In the genomic region with DNA sequence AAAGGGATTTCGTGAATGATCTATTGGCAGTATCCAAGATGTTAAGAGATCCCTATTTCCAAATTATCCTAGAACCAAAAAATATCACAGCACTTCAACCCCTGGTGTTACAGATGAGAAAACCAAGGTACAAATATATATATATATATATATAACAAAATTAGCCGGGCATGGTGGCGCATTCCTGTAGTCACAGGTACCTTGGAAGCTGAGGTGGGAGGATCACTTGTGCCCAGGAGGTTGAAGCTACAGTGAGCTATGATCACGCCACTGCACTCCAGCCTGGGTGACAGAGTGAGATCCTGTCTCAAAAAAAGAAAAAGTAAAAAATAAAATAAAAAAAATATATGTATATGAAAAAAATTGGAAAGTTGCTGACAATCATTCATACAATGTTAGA, we compare ENCODE assay signal across 8 cellular contexts. TPM values are rescaled to one million over a fixed set of nuclear protein-coding genes. Genes with fewer than 3 reads are reported as not detected.
A peak's percentile ranks its signal among the peaks of the same experiment; 100 is the strongest.
DNase-seq lines count a peak whose midpoint lies in the region; ATAC-seq and TF ChIP-seq lines count a peak whose summit lies in the region.

No MANE protein-coding gene starts in this region.

- CTCF ChIA-PET in activated CD8-positive, alpha-beta T cell treated with anti-CD3 and anti-CD28 coated beads for 36 hours (lab: Charles Lee) = interaction anchor here (0.7 to 0.8 kb wide), 2 partner anchors 57 to 493 kb away, joined by 3 to 4 read pairs; no protein-coding TSS in a partner anchor

- peak overlapping the region; percentile 98 for H3K4me3 ChIP-seq in HUES48 (ENCODE audit: low read depth, low read length)
- H3K4me3 ChIP-seq in iPS-18a (ENCODE audit: low read length) = peak overlapping the region; percentile 97

- POLR2A ChIA-PET in activated CD8-positive, alpha-beta T cell treated with anti-CD3 and anti-CD28 coated beads for 36 hours (lab: Charles Lee) = interaction anchor here (1.0 to 1.8 kb wide), 3 partner anchors 61 to 281 kb away, joined by 4 to 6 read pairs (median 5); a partner anchor contains a TSS

- H3K4me3 Mint-ChIP-seq in activated CD8-positive, alpha-beta T cell treated with anti-CD3 and anti-CD28 coated beads for 36 hours = peak overlapping the region; percentile 86

- no peak for DNase-seq in activated CD8-positive, alpha-beta T cell treated with anti-CD3 and anti-CD28 coated beads for 36 hours
- DNase-seq in stimulated activated CD8-positive, alpha-beta memory T cell treated with anti-CD3 and anti-CD28 coated beads, Interleukin-4, amount 100 ng/mL, for 48 hours = peak; percentile 40
- DNase-seq in ecto neural progenitor cell (ENCODE audit: low spot score) = no peak
- DNase-seq in NCI-H1092 treated with DMSO at 0.1 percent for 48 hours (lab: John Stamatoyannopoulos, UW) = no peak

- H3K36me3 Mint-ChIP-seq in activated CD8-positive, alpha-beta T cell treated with anti-CD3 and anti-CD28 coated beads for 36 hours (ENCODE audit: low read depth) = peaks cover 19% of the 10 kb centered on the region

- H3K27ac ChIP-seq in HUES48 (ENCODE audit: low read depth, low read length) (peak overlapping the region; percentile 96), iPS-18a (ENCODE audit: low read length) (peak overlapping the region; percentile 99)

- no peak for ATAC-seq in activated CD8-positive, alpha-beta T cell treated with anti-CD3 and anti-CD28 coated beads for 36 hours
- no peak for ATAC-seq in HG02678 (IDR thresholded peaks at IDR 0.05; ENCODE audit: unreplicated experiment)
- ATAC-seq in GM18505 (IDR thresholded peaks at IDR 0.05; ENCODE audit: unreplicated experiment) = no peak

- no peaks in the 10 kb centered on the region for H3K9me3 Mint-ChIP-seq in activated CD8-positive, alpha-beta T cell treated with anti-CD3 and anti-CD28 coated beads for 36 hours

- H3K36me3 ChIP-seq in HUES48 (ENCODE audit: control insufficient read depth, insufficient read depth, low read length) = peaks cover 8% of the 10 kb centered on the region; the same call in 1 of the 2 replicates
- peaks cover 5% of the 10 kb centered on the region for H3K36me3 ChIP-seq in iPS-18a (ENCODE audit: control insufficient read depth, low read depth, low read length)

- H3K27me3 Mint-ChIP-seq in activated CD8-positive, alpha-beta T cell treated with anti-CD3 and anti-CD28 coated beads for 36 hours = no peaks in the 10 kb centered on the region

- peaks cover 52% of the 10 kb centered on the region for H3K4me1 Mint-ChIP-seq in activated CD8-positive, alpha-beta T cell treated with anti-CD3 and anti-CD28 coated beads for 36 hours (ENCODE audit: low read depth)

- no peak for TF ChIP-seq CTCF in activated CD8-positive, alpha-beta T cell treated with anti-CD3 and anti-CD28 coated beads for 36 hours (IDR thresholded peaks at IDR 0.05)

- H3K9me3 ChIP-seq in HUES48 (ENCODE audit: control insufficient read depth, insufficient read depth, low read length) = no peaks in the 10 kb centered on the region
- H3K9me3 ChIP-seq in iPS-18a (ENCODE audit: control insufficient read depth, low read depth, low read length) = no peaks in the 10 kb centered on the region

- no peaks in the 10 kb centered on the region for H3K4me1 ChIP-seq in HUES48 (ENCODE audit: control insufficient read depth, insufficient read depth, low read length)
- no peaks in the 10 kb centered on the region for H3K4me1 ChIP-seq in iPS-18a (ENCODE audit: control insufficient read depth, low read depth, low read length)

- H3K9ac ChIP-seq in HUES48 (ENCODE audit: low read depth, low read length) = peak overlapping the region; percentile 99; the same call in 1 of the 2 replicates
- peak overlapping the region; percentile 96 for H3K9ac ChIP-seq in iPS-18a (ENCODE audit: low read length)

- H3K27me3 ChIP-seq in HUES48 (ENCODE audit: control insufficient read depth, insufficient read depth, low read length) = no peaks in the 10 kb centered on the region
- no peaks in the 10 kb centered on the region for H3K27me3 ChIP-seq in iPS-18a (ENCODE audit: control insufficient read depth, insufficient read depth, low read length)

- intact Hi-C loops in activated CD8-positive, alpha-beta T cell treated with anti-CD3 and anti-CD28 coated beads for 36 hours (cut with micrococcal nuclease) = loop anchor here (5.0 kb wide), 1 partner anchor 330 kb away; a partner anchor contains a TSS

- peak overlapping the region; percentile 100 for H3K27ac Mint-ChIP-seq in activated CD8-positive, alpha-beta T cell treated with anti-CD3 and anti-CD28 coated beads for 36 hours

- TF ChIP-seq POLR2A in GM18505 (IDR thresholded peaks at IDR 0.05; ENCODE audit: borderline replicate concordance, extremely low read depth, insufficient read depth, insufficient read length) = no peak

RNA-seq across cellular contexts. Expression of a gene that starts 0.6 kb away (rescaled TPM):
- 10 to 100 TPM; 24.2 to 30.2 TPM for total RNA-seq in activated CD8-positive, alpha-beta T cell treated with anti-CD3 and anti-CD28 coated beads for 36 hours

RNA-seq across cellular contexts. Expression of a gene that starts 1.9 kb away (rescaled TPM):
- 1 to 10 TPM; 5.5 TPM for total RNA-seq in activated CD8-positive, alpha-beta T cell treated with anti-CD3 and anti-CD28 coated beads for 36 hours

RNA-seq across cellular contexts. Expression of a gene that starts 14.1 kb away (rescaled TPM):
- total RNA-seq in activated CD8-positive, alpha-beta T cell treated with anti-CD3 and anti-CD28 coated beads for 36 hours = not detected

RNA-seq across cellular contexts. Expression of a gene that starts 20.4 kb away (rescaled TPM):
- not detected for total RNA-seq in activated CD8-positive, alpha-beta T cell treated with anti-CD3 and anti-CD28 coated beads for 36 hours

RNA-seq across cellular contexts. Expression of a gene that starts 46.3 kb away (rescaled TPM):
- not detected for total RNA-seq in activated CD8-positive, alpha-beta T cell treated with anti-CD3 and anti-CD28 coated beads for 36 hours
